Comparison of ENCODE assay signal across 18 cellular contexts in genomic region chr5:169415948-169416347, GRCh38.
DNase-seq lines count a peak whose midpoint lies in the region; ATAC-seq lines count a peak whose summit lies in the region.
"Had no signal": no experiment of that assay in that cellular context is flagged by ENCODE, and none has a peak within 500 bp of the region (broad histone marks: within the 10 kb centered on the region; RNA-seq: fewer than 3 reads in every experiment).

No MANE protein-coding gene starts in this region.

- peaks cover 5% of the 10 kb centered on the region for H3K27me3 Mint-ChIP-seq in activated CD4-positive, alpha-beta T cell treated with anti-CD3 and anti-CD28 coated beads for 36 hours
- H3K27me3 Mint-ChIP-seq in stimulated activated naive B cell treated with anti-CD40 and anti-IgM and Interleukin-4, amounts not matched to agents 10 μg/mL and 1 μg/mL and 100 μg/mL, for 72 hours: no peaks in the 10 kb centered on the region
- H3K27me3 Mint-ChIP-seq in activated T-cell treated with anti-CD3 and anti-CD28 coated beads, Interleukin-2, amount 50 U/mL, for 24 hours: no peaks in the 10 kb centered on the region

- no peak overlapping the region for H3K4me3 ChIP-seq in mesenchymal stem cell (ENCODE audit: insufficient read depth in 1 of 2, low read depth in 1 of 2, low read length in 2 of 2)
- H3K4me3 ChIP-seq: SJSA1 had no signal

- no peaks in the 10 kb centered on the region for H3K36me3 Mint-ChIP-seq in activated CD4-positive, alpha-beta T cell treated with anti-CD3 and anti-CD28 coated beads for 36 hours (ENCODE audit: low read depth)
- H3K36me3 Mint-ChIP-seq in stimulated activated naive B cell treated with anti-CD40 and anti-IgM and Interleukin-4, amounts not matched to agents 10 μg/mL and 1 μg/mL and 100 μg/mL, for 72 hours: no peaks in the 10 kb centered on the region
- H3K36me3 Mint-ChIP-seq in activated T-cell treated with anti-CD3 and anti-CD28 coated beads, Interleukin-2, amount 50 U/mL, for 24 hours (ENCODE audit: low read depth): no peaks in the 10 kb centered on the region
- H3K36me3 Mint-ChIP-seq: CD8-positive, alpha-beta memory T cell had no signal

- no peak overlapping the region for H3K4me2 ChIP-seq in mesenchymal stem cell (ENCODE audit: low read length, poor library complexity, severe bottlenecking)

- no peak overlapping the region for H2AK5ac ChIP-seq in mesenchymal stem cell (ENCODE audit: low read length, severe bottlenecking)

- H2BK12ac ChIP-seq in mesenchymal stem cell (ENCODE audit: low read length in 2 of 2): no peak overlapping the region

- no peaks in the 10 kb centered on the region for H3K27me3 ChIP-seq in mesenchymal stem cell (ENCODE audit: control insufficient read depth in 1 of 2, insufficient read depth in 1 of 2, low read length in 2 of 2)
- H3K27me3 ChIP-seq: SJSA1 had no signal

- H3K4me1 Mint-ChIP-seq in activated CD4-positive, alpha-beta T cell treated with anti-CD3 and anti-CD28 coated beads for 36 hours: no peaks in the 10 kb centered on the region
- no peaks in the 10 kb centered on the region for H3K4me1 Mint-ChIP-seq in stimulated activated naive B cell treated with anti-CD40 and anti-IgM and Interleukin-4, amounts not matched to agents 10 μg/mL and 1 μg/mL and 100 μg/mL, for 72 hours
- no peaks in the 10 kb centered on the region for H3K4me1 Mint-ChIP-seq in activated T-cell treated with anti-CD3 and anti-CD28 coated beads, Interleukin-2, amount 50 U/mL, for 24 hours (ENCODE audit: low read depth)
- H3K4me1 Mint-ChIP-seq: CD8-positive, alpha-beta memory T cell had no signal

- peaks cover 6% of the 10 kb centered on the region for H3K9me3 ChIP-seq in mesenchymal stem cell (ENCODE audit: control insufficient read depth, low read length)
- H3K9me3 ChIP-seq: SJSA1 had no signal

- no peak for ATAC-seq in activated CD4-positive, alpha-beta T cell treated with anti-CD3 and anti-CD28 coated beads for 36 hours
- ATAC-seq in stimulated activated naive B cell treated with anti-CD40 and anti-IgM and Interleukin-4, amounts not matched to agents 10 μg/mL and 1 μg/mL and 100 μg/mL, for 72 hours (replicated peaks): no peak
- ATAC-seq: HCT116 had no signal

- no peak overlapping the region for H2BK120ac ChIP-seq in mesenchymal stem cell (ENCODE audit: low read depth, low read length)

- H3K9me3 Mint-ChIP-seq in activated CD4-positive, alpha-beta T cell treated with anti-CD3 and anti-CD28 coated beads for 36 hours (ENCODE audit: low read depth): no peaks in the 10 kb centered on the region
- H3K9me3 Mint-ChIP-seq in stimulated activated naive B cell treated with anti-CD40 and anti-IgM and Interleukin-4, amounts not matched to agents 10 μg/mL and 1 μg/mL and 100 μg/mL, for 72 hours: no peaks in the 10 kb centered on the region
- H3K9me3 Mint-ChIP-seq in activated T-cell treated with anti-CD3 and anti-CD28 coated beads, Interleukin-2, amount 50 U/mL, for 24 hours: no peaks in the 10 kb centered on the region

- no peak overlapping the region for H2BK5ac ChIP-seq in mesenchymal stem cell (ENCODE audit: low read depth, low read length, poor library complexity, severe bottlenecking)

- intact Hi-C loops in activated CD4-positive, alpha-beta T cell treated with anti-CD3 and anti-CD28 coated beads for 36 hours (cut with DNase I, micrococcal nuclease): no loop called here

- no peaks in the 10 kb centered on the region for H3K36me3 ChIP-seq in mesenchymal stem cell (ENCODE audit: control insufficient read depth in 1 of 2, insufficient read depth in 2 of 2, low read depth in 1 of 2, low read length in 2 of 2)
- H3K36me3 ChIP-seq: SJSA1 had no signal

- no peak overlapping the region for H3K4ac ChIP-seq in mesenchymal stem cell (ENCODE audit: low read depth in 1 of 2, low read length in 2 of 2)

- no peak overlapping the region for H3K4me3 Mint-ChIP-seq in activated CD4-positive, alpha-beta T cell treated with anti-CD3 and anti-CD28 coated beads for 36 hours
- H3K4me3 Mint-ChIP-seq in stimulated activated naive B cell treated with anti-CD40 and anti-IgM and Interleukin-4, amounts not matched to agents 10 μg/mL and 1 μg/mL and 100 μg/mL, for 72 hours: no peak overlapping the region
- no peak overlapping the region for H3K4me3 Mint-ChIP-seq in activated T-cell treated with anti-CD3 and anti-CD28 coated beads, Interleukin-2, amount 50 U/mL, for 24 hours
- H3K4me3 Mint-ChIP-seq: CD8-positive, alpha-beta memory T cell had no signal

- peak overlapping the region; percentile 13 for H3K9ac ChIP-seq in mesenchymal stem cell (ENCODE audit: low read length)

- no peak overlapping the region for H4K8ac ChIP-seq in mesenchymal stem cell (ENCODE audit: low read length)

- no peaks in the 10 kb centered on the region for H3K79me1 ChIP-seq in mesenchymal stem cell (replicated peaks; ENCODE audit: low read length, poor library complexity, severe bottlenecking)

- no peak overlapping the region for H2AFZ ChIP-seq in mesenchymal stem cell (ENCODE audit: low read depth, low read length)

- H4K91ac ChIP-seq in mesenchymal stem cell (ENCODE audit: low read length): no peak overlapping the region

- CTCF ChIA-PET in activated CD4-positive, alpha-beta T cell treated with anti-CD3 and anti-CD28 coated beads for 36 hours (lab: Charles Lee): no interaction called here

- no peak overlapping the region for H3K14ac ChIP-seq in mesenchymal stem cell (ENCODE audit: low read length in 2 of 2)

- DNase-seq in activated CD4-positive, alpha-beta T cell treated with anti-CD3 and anti-CD28 coated beads, Interleukin-2, amount 50 U/mL, for 1 hour: peak; percentile 0
- DNase-seq in activated CD4-positive, alpha-beta T cell treated with anti-CD3 and anti-CD28 coated beads for 36 hours: no peak
- peak; percentile 87 for DNase-seq in SW480 (ENCODE audit: low spot score)
- no peak for DNase-seq in mesenchymal stem cell
- DNase-seq in NCI-H2081 treated with DMSO at 0.1 percent for 48 hours (lab: John Stamatoyannopoulos, UW): no peak
- DNase-seq in stimulated activated naive B cell treated with anti-CD40 and anti-IgM and Interleukin-4, amounts not matched to agents 10 μg/mL and 1 μg/mL and 100 μg/mL, for 72 hours: no peak
- no peak for DNase-seq in activated T-cell treated with anti-CD3 and anti-CD28 coated beads, Interleukin-2, amount 50 U/mL, for 24 hours
- no peak for DNase-seq in NCI-H69 (lab: John Stamatoyannopoulos, UW)
- DNase-seq: CD8-positive, alpha-beta memory T cell; GDM1; GOT3; KG1; NCI-H2107; NCI-H774 had no signal

- no peak overlapping the region for H2BK15ac ChIP-seq in mesenchymal stem cell (ENCODE audit: low read depth, poor library complexity, severe bottlenecking)

- H3K4me1 ChIP-seq in mesenchymal stem cell (ENCODE audit: control insufficient read depth, insufficient read depth, low read depth, low read length): no peaks in the 10 kb centered on the region

- H3K27ac Mint-ChIP-seq in activated CD4-positive, alpha-beta T cell treated with anti-CD3 and anti-CD28 coated beads for 36 hours: no peak overlapping the region
- no peak overlapping the region for H3K27ac Mint-ChIP-seq in stimulated activated naive B cell treated with anti-CD40 and anti-IgM and Interleukin-4, amounts not matched to agents 10 μg/mL and 1 μg/mL and 100 μg/mL, for 72 hours
- no peak overlapping the region for H3K27ac Mint-ChIP-seq in activated T-cell treated with anti-CD3 and anti-CD28 coated beads, Interleukin-2, amount 50 U/mL, for 24 hours
- H3K27ac Mint-ChIP-seq: CD8-positive, alpha-beta memory T cell had no signal

- H3K23ac ChIP-seq in mesenchymal stem cell (ENCODE audit: low read length in 2 of 2): no peak overlapping the region

- POLR2A ChIA-PET in activated CD4-positive, alpha-beta T cell treated with anti-CD3 and anti-CD28 coated beads for 36 hours (lab: Charles Lee): no interaction called here

- 76% methylated on average over 5 of the region's 5 CpGs for WGBS in mesenchymal stem cell

- no peak overlapping the region for H3K18ac ChIP-seq in mesenchymal stem cell (ENCODE audit: low read depth in 1 of 2, low read length in 2 of 2)

- H3K27ac ChIP-seq in mesenchymal stem cell (ENCODE audit: low read length, poor library complexity, severe bottlenecking): no peak overlapping the region
- H3K27ac ChIP-seq: 22Rv1, C4-2B had no signal

Comparison
In these comparisons a context has a peak if more than half of its experiments do, and no peak if none do; other contexts are left out.
1. DNase-seq: peak in activated CD4-positive, alpha-beta T cell treated with anti-CD3 and anti-CD28 coated beads, Interleukin-2, amount 50 U/mL, for 1 hour (single experiment) and SW480 (single experiment); none in activated CD4-positive, alpha-beta T cell treated with anti-CD3 and anti-CD28 coated beads for 36 hours (single experiment), mesenchymal stem cell (single experiment), NCI-H2081 treated with DMSO at 0.1 percent for 48 hours (single experiment), stimulated activated naive B cell treated with anti-CD40 and anti-IgM and Interleukin-4, amounts not matched to agents 10 μg/mL and 1 μg/mL and 100 μg/mL, for 72 hours (single experiment), activated T-cell treated with anti-CD3 and anti-CD28 coated beads, Interleukin-2, amount 50 U/mL, for 24 hours (single experiment) and NCI-H69 (single experiment).